Comparison of ENCODE assay signal across 8 cellular contexts in the genomic region with DNA sequence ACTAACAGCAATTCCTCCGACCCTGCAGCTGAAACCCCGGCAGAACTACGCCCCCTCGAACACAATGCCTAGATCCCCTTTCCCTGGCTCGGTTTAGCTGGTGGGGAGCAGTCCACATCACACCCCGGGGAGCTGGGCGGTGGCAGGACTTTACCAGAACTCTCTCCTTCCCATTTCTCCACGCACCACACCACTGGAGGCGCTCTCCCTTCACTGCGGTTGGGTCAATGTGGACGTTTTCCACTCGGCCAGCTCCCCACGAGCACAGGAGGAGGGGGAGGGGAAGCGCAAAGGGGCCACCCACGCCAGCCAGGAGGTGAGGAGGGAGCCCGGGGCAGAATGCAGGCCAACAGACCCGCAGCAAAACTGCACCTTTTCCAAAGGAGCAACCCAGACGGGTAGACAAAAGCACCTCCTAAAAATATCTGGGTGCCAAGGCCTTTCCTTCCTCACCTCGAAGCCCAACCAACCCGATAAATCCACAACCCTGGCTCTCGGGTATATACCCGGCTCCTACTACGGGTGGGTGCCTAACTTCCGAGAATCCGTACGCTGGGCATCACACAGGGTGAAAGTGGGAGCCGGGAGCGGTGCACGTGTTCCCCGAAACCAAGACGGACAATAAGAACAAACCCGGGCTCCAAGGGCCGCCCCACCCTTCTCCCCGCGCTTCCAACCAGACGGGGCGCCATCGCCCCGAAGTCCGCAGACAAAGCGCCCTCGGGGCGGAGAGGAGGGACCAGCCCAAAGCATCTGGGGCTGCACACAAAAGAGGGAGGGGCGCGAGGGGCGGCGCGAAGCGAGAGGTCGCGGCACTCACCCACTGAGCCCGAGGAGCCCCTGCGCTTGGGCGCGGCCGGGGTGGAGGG. TPM values are rescaled to one million over a fixed set of nuclear protein-coding genes. Genes with fewer than 3 reads are reported as not detected.
A peak's percentile ranks its signal among the peaks of the same experiment; 100 is the strongest.
DNase-seq lines count a peak whose midpoint lies in the region; ATAC-seq, FAIRE-seq and TF ChIP-seq lines count a peak whose summit lies in the region.

No MANE protein-coding gene starts in this region.

- BruUV-seq in HepG2 (replicated peaks; lab: Mats Ljungman, UMichigan) = no TSS peak

- peak in 1 of 2 experiments; percentile 53; a peak in 2 of 4 replicates for TF ChIP-seq EP300 in HepG2 (IDR thresholded peaks at IDR 0.05; ENCODE audit: low read depth in 2 of 2, low read length in 2 of 2)
- TF ChIP-seq EP300 in HepG2 (CRISPR knock-in tag; IDR thresholded peaks at IDR 0.05; ENCODE audit: borderline replicate concordance) = peak; percentile 58; the same call in 1 of the 2 replicates

- ATAC-seq in HG03432 (IDR thresholded peaks at IDR 0.05; ENCODE audit: unreplicated experiment) (peak; percentile 16), HepG2 (peak; percentile 46), GM19328 (IDR thresholded peaks at IDR 0.05; ENCODE audit: unreplicated experiment) (no peak)

- POLR2A ChIA-PET in HepG2 (lab: Yijun Ruan, JAX) = interaction anchor here (0.7 to 2.6 kb wide), 18 partner anchors 9 to 568 kb away, joined by 3 to 16 read pairs (median 4); a partner anchor contains a TSS

- no peak overlapping the region for H2AFZ ChIP-seq in HepG2 (ENCODE audit: low read length)

- TF ChIP-seq CTCF in GM06990 (IDR thresholded peaks at IDR 0.05; ENCODE audit: insufficient read depth, low read length, poor library complexity, severe bottlenecking) (peak; percentile 64), HepG2 (CRISPR knock-in tag; IDR thresholded peaks at IDR 0.05) (peak; percentile 90)

- H3K4me3 ChIP-seq in GM06990 (replicated peaks; ENCODE audit: low read depth, low read length) (peak overlapping the region; percentile 72), HepG2 (replicated peaks in 1 of 3; ENCODE audit: insufficient read depth in 1 of 3, low read depth in 2 of 3, low read length in 3 of 3) (peak overlapping the region; percentile 87 to 97 (median 94))

- H3K4me2 ChIP-seq in HepG2 (ENCODE audit: low read depth, low read length) = peak overlapping the region; percentile 91

- H3K4me1 ChIP-seq in HepG2 (ENCODE audit: insufficient read depth, low read length) = peaks cover 53% of the 10 kb centered on the region

- H3K9me3 ChIP-seq in HepG2 (ENCODE audit: low read length) = no peaks in the 10 kb centered on the region

- DNase-seq in GM06990 (ENCODE audit: extremely low read depth, insufficient read length) (peak; percentile 77), NCI-H69 (lab: John Stamatoyannopoulos, UW) (peak; percentile 87), dermis microvascular lymphatic vessel endothelial cell (ENCODE audit: low read depth in 2 of 2) (peak; percentile 68 to 87), HepG2 (ENCODE audit: low spot score) (peak; percentile 75)
- DNase-seq in activated CD4-positive, alpha-beta T cell treated with anti-CD3 and anti-CD28 coated beads, Interleukin-2, amount 50 U/mL, for 4 hours = peak; percentile 23 to 35
- peak; percentile 61 for DNase-seq in stimulated activated CD4-positive, alpha-beta T cell treated with anti-CD3 and anti-CD28 coated beads, Interleukin-4, amount 100 ng/mL, for 1 hour

- FAIRE-seq in HepG2 (lab: Jason Lieb, UNC) = no peak

- no peaks in the 10 kb centered on the region for H3K27me3 ChIP-seq in GM06990 (replicated peaks; ENCODE audit: control insufficient read depth, insufficient read depth, low read length)
- no peaks in the 10 kb centered on the region; a peak in 1 of 5 replicates for H3K27me3 ChIP-seq in HepG2 (ENCODE audit: control insufficient read depth in 1 of 2, insufficient read depth in 2 of 2, low read length in 2 of 2)

- TF ChIP-seq POLR2A in HepG2 (IDR thresholded peaks at IDR 0.05; ENCODE audit: insufficient read depth in 1 of 2, low read depth in 2 of 2, low read length in 2 of 2) = 0 out of 4 replicates have a peak, but pooled peaks of 1 of the 2 experiments have one; percentile 46

- peaks cover 56% of the 10 kb centered on the region for H3K79me2 ChIP-seq in HepG2 (ENCODE audit: insufficient read depth, low read length)

- peaks cover 36% of the 10 kb centered on the region for H4K20me1 ChIP-seq in HepG2 (ENCODE audit: insufficient read depth, low read length)

- H3K9ac ChIP-seq in HepG2 (ENCODE audit: insufficient read depth, low read depth, low read length) = peak overlapping the region; percentile 86

- CTCF ChIA-PET in HepG2 (lab: Yijun Ruan, JAX; ENCODE audit: low intra/inter-chr PET ratio, low total read pairs) = interaction anchor here (2.3 kb wide), 1 partner anchor 34 kb away, joined by 11 read pairs; no protein-coding TSS in a partner anchor

- H3K36me3 ChIP-seq in GM06990 (ENCODE audit: control insufficient read depth, insufficient read depth, low read length) = no peaks in the 10 kb centered on the region
- no peaks in the 10 kb centered on the region for H3K36me3 ChIP-seq in HepG2 (replicated peaks in 1 of 2; ENCODE audit: control insufficient read depth in 1 of 2, insufficient read depth in 2 of 2, low read length in 2 of 2)

- in situ Hi-C loops in HepG2 (cut with HindIII; ENCODE audit: extremely low pct_ligation_motif_present, low pct_unique_long_range_greater_than_20kb) = no loop called here

- H3K27ac ChIP-seq in HepG2 (ENCODE audit: extremely low read length, insufficient read depth, low read length) = peak overlapping the region; percentile 84

- 1% methylated on average over 35 of the region's 56 CpGs for WGBS in HepG2 (ENCODE audit: low lambda C conversion rate)

- intact Hi-C loops in HepG2 (cut with micrococcal nuclease; ENCODE audit: unreplicated experiment) = loop anchor here (1.0 to 5.0 kb wide), 2 partner anchors 119 to 373 kb away; no protein-coding TSS in a partner anchor

- TF ChIP-seq RAD21 in HepG2 (CRISPR knock-in tag; IDR thresholded peaks at IDR 0.05) = no peak; the same call in 1 of the 2 replicates

TF ChIP-seq in HepG2, 621 proteins besides CTCF, POLR2A, EP300 and RAD21 (continues in another document):
- TF ChIP-seq CEBPB (IDR thresholded peaks at IDR 0.05; ENCODE audit: borderline replicate concordance, low read depth, low read length) = no peak
- peak; percentile 88 for TF ChIP-seq ZFX (CRISPR knock-in tag; IDR thresholded peaks at IDR 0.05; ENCODE audit: low read depth)
- no peak for TF ChIP-seq FOXC1 (CRISPR knock-in tag; IDR thresholded peaks at IDR 0.05; ENCODE audit: borderline replicate concordance)
- peak; percentile 84 for TF ChIP-seq KMT2B (CRISPR knock-in tag; IDR thresholded peaks at IDR 0.05)
- peak; percentile 50 for TF ChIP-seq AGO1 (IDR thresholded peaks at IDR 0.05; ENCODE audit: low read depth, low read length, poor library complexity, severe bottlenecking)
- no peak for TF ChIP-seq NFRKB (IDR thresholded peaks at IDR 0.05)
- TF ChIP-seq, protein P1, sequence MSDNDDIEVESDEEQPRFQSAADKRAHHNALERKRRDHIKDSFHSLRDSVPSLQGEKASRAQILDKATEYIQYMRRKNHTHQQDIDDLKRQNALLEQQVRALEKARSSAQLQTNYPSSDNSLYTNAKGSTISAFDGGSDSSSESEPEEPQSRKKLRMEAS (IDR thresholded peaks at IDR 0.05) = peak; percentile 57
- peak; percentile 49 for TF ChIP-seq GABPB1 (CRISPR knock-in tag; IDR thresholded peaks at IDR 0.05)
- TF ChIP-seq ZNF329 (CRISPR knock-in tag; IDR thresholded peaks at IDR 0.05; ENCODE audit: low read depth) = 0 out of 2 replicates have a peak, but pooled peaks have one; percentile 32
- TF ChIP-seq TOPORS (CRISPR knock-in tag; IDR thresholded peaks at IDR 0.05) = peak; percentile 84
- TF ChIP-seq AGO2 (optimal IDR thresholded peaks at IDR 0.05; ENCODE audit: low read depth, low read length) = peak; percentile 48
- TF ChIP-seq KLF6 (CRISPR knock-in tag; IDR thresholded peaks at IDR 0.05) = peak; percentile 62; the same call in 1 of the 2 replicates
- TF ChIP-seq ZNF790 (CRISPR knock-in tag; IDR thresholded peaks at IDR 0.05; ENCODE audit: borderline replicate concordance) = peak; percentile 10; the same call in 1 of the 2 replicates
- TF ChIP-seq FOXK1 (CRISPR knock-in tag; IDR thresholded peaks at IDR 0.05; ENCODE audit: borderline replicate concordance, low read depth) = peak; percentile 58; the same call in 1 of the 2 replicates
- peak; percentile 78; the same call in 1 of the 2 replicates for TF ChIP-seq ZNF501 (CRISPR knock-in tag; IDR thresholded peaks at IDR 0.05)
- TF ChIP-seq ZMYM2 (CRISPR knock-in tag; IDR thresholded peaks at IDR 0.05) = peak; percentile 88
- TF ChIP-seq U2AF2 (IDR thresholded peaks at IDR 0.05; ENCODE audit: low read depth, low read length) = no peak
- peak; percentile 35; the same call in 1 of the 2 replicates for TF ChIP-seq ZNF713 (CRISPR knock-in tag; IDR thresholded peaks at IDR 0.05)
- TF ChIP-seq ZNF891 (CRISPR knock-in tag; IDR thresholded peaks at IDR 0.05) = peak; percentile 91
- peak; percentile 27; the same call in 1 of the 2 replicates for TF ChIP-seq ZNF546 (CRISPR knock-in tag; conservative IDR thresholded peaks at IDR 0.05)
- TF ChIP-seq SIX1 (CRISPR knock-in tag; IDR thresholded peaks at IDR 0.05; ENCODE audit: borderline replicate concordance) = peak; percentile 7; the same call in 1 of the 2 replicates

RNA-seq across cellular contexts. Expression of a gene that starts 1.1 kb away (rescaled TPM):
- total RNA-seq in dermis microvascular lymphatic vessel endothelial cell = 92.2 and 132 TPM in 2 replicates
- 67.4 and 98.4 TPM in 2 replicates for total RNA-seq in HepG2 (2016; rRNA removed; fragmentation: Illumina TruSeq; extraction: Trizol)
- total RNA-seq in HepG2 (2016; cell fraction: cytosol; rRNA removed; fragmentation: Illumina TruSeq; extraction: Trizol; ENCODE audit: low read depth) = 113 and 115 TPM in 2 replicates
- total RNA-seq in HepG2 (2016; cell fraction: insoluble cytoplasmic fraction; rRNA removed; fragmentation: Illumina TruSeq; extraction: Trizol) = 65.4 and 98.8 TPM in 2 replicates
- total RNA-seq in HepG2 (2016; cell fraction: membrane; rRNA removed; fragmentation: Illumina TruSeq; extraction: Trizol) = 63.8 and 71.5 TPM in 2 replicates
- 135 and 150 TPM in 2 replicates for total RNA-seq in HepG2 (2016; cell fraction: nucleus; rRNA removed; fragmentation: Illumina TruSeq; extraction: Trizol)
- polyA plus RNA-seq in HepG2 (2011; rRNA removed) = 100 and 133 TPM in 2 replicates
- polyA plus RNA-seq in HepG2 (2011; cell fraction: cytosol; rRNA removed) = 56.6 and 89.3 TPM in 2 replicates
- polyA plus RNA-seq in HepG2 (2011; cell fraction: nucleus; rRNA removed) = 46.6 and 69.0 TPM in 2 replicates
- polyA plus RNA-seq in HepG2 (2012) = 176 and 196 TPM in 2 replicates
- polyA plus RNA-seq in HepG2 (2016; cell fraction: cytosol; fragmentation: Illumina TruSeq; extraction: Trizol; ENCODE audit: low read depth) = 25.4 and 26.1 TPM in 2 replicates
- 104 and 116 TPM in 2 replicates for polyA plus RNA-seq in HepG2 (2016; cell fraction: insoluble cytoplasmic fraction; fragmentation: Illumina TruSeq; extraction: Trizol; ENCODE audit: low read depth)
- polyA plus RNA-seq in HepG2 (2016; cell fraction: membrane; fragmentation: Illumina TruSeq; extraction: Trizol; ENCODE audit: low read depth) = 56.9 and 65.1 TPM in 2 replicates
- 271 and 279 TPM in 2 replicates for polyA plus RNA-seq in HepG2 (2016; cell fraction: nucleus; fragmentation: Illumina TruSeq; extraction: Trizol; ENCODE audit: insufficient read depth, low read depth)
- polyA minus RNA-seq in HepG2 (2011; rRNA and poly(A)+ RNA removed; ENCODE audit: low replicate concordance) = 71.7 and 98.5 TPM in 2 replicates
- polyA minus RNA-seq in HepG2 (2011; cell fraction: cytosol; rRNA and poly(A)+ RNA removed) = 85.3 and 110 TPM in 2 replicates
- 103 and 105 TPM in 2 replicates for polyA minus RNA-seq in HepG2 (2011; cell fraction: nucleus; rRNA and poly(A)+ RNA removed)

Comparison
In these comparisons a context has a peak if more than half of its experiments do, and no peak if none do; other contexts are left out.
1. DNase-seq: peak in every context shown above with its lines; median percentile 87 in NCI-H69; 78 in dermis microvascular lymphatic vessel endothelial cell; 77 in GM06990; 75 in HepG2; 61 in stimulated activated CD4-positive, alpha-beta T cell treated with anti-CD3 and anti-CD28 coated beads, Interleukin-4, amount 100 ng/mL, for 1 hour; 29 in activated CD4-positive, alpha-beta T cell treated with anti-CD3 and anti-CD28 coated beads, Interleukin-2, amount 50 U/mL, for 4 hours.